22 cellular contexts compared by ENCODE assay signal in the genomic region with DNA sequence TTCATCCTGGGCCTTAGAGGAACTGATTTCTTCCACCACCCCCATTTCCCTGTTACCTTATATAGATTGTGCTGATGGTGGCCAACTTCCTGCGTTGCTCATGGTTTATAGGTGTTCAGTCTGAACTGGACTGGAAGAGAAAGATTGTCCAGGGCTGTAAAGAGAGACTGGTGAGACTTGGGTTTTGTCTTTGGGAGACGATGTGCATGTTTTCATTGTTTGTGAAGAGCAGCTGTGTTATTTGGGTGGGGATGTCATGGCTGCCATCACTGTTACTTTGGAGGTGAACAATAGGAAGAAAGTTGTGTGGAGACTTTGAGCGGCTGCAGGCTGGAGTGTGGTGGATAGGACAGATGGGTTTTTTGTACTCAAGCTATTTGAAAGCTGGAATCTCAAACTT. TPM values are rescaled to one million over a fixed set of nuclear protein-coding genes. Genes with fewer than 3 reads are reported as not detected.
DNase-seq lines count a peak whose midpoint lies in the region; ATAC-seq, FAIRE-seq and TF ChIP-seq lines count a peak whose summit lies in the region.
"Had no signal": no experiment of that assay in that cellular context is flagged by ENCODE, and none has a peak within 500 bp of the region (broad histone marks: within the 10 kb centered on the region; RNA-seq: fewer than 3 reads in every experiment).

No MANE protein-coding gene starts in this region.

- H3K4me1 Mint-ChIP-seq in GM23338 (peaks cover 10% of the 10 kb centered on the region), neural crest cell (peaks cover 3% of the 10 kb centered on the region)
- no peaks in the 10 kb centered on the region for H3K4me1 Mint-ChIP-seq in CD4-positive, alpha-beta T cell (ENCODE audit: low read depth)
- H3K4me1 Mint-ChIP-seq: B cell had no signal

- H3K9ac ChIP-seq in HepG2 (ENCODE audit: insufficient read depth, low read depth, low read length) = no peak overlapping the region
- H3K9ac ChIP-seq: BLaER1 had no signal

- peaks cover 65% of the 10 kb centered on the region for H3K4me1 ChIP-seq in HepG2 (ENCODE audit: insufficient read depth, low read length)
- H3K4me1 ChIP-seq in right lobe of liver = peaks cover 0 to 29% (median 9%) of the 10 kb centered on the region in 4 donors
- peaks cover 3% of the 10 kb centered on the region; the same call in 1 of the 2 replicates for H3K4me1 ChIP-seq in GM23338 (ENCODE audit: insufficient read depth)
- peaks cover 4% of the 10 kb centered on the region for H3K4me1 ChIP-seq in OCI-LY7 (ENCODE audit: insufficient read depth, low read length, poor library complexity, severe bottlenecking)
- no peaks in the 10 kb centered on the region for H3K4me1 ChIP-seq in thyroid gland
- H3K4me1 ChIP-seq: Caco-2, HAP-1 had no signal

- 0 out of 2 replicates have a peak, but pooled peaks cover 8% of the 10 kb centered on the region for H3F3A ChIP-seq in GM23338 (replicated peaks; ENCODE audit: low read depth)

- POLR2A ChIA-PET in HepG2 (lab: Yijun Ruan, JAX) = interaction anchor here (2.8 to 4.0 kb wide), 3 partner anchors 10 to 18 kb away, joined by 18 to 36 read pairs (median 29); a partner anchor contains a TSS
- POLR2A ChIA-PET in OCI-LY7 (lab: Charles Lee) = interaction anchor here (0.8 to 1.6 kb wide), 3 partner anchors 10 to 85 kb away, joined by 3 to 4 read pairs (median 3); no protein-coding TSS in a partner anchor
- POLR2A ChIA-PET in CD4-positive, alpha-beta T cell (lab: Charles Lee) = no interaction called here

- no peak for TF ChIP-seq POLR2A in HepG2 (IDR thresholded peaks at IDR 0.05; ENCODE audit: insufficient read depth in 1 of 2, low read depth in 2 of 2, low read length in 2 of 2)
- TF ChIP-seq POLR2A in right lobe of liver (IDR thresholded peaks at IDR 0.05) = no peak
- TF ChIP-seq POLR2A in thyroid gland (IDR thresholded peaks at IDR 0.05) = no peak

- H3K4me2 ChIP-seq in HepG2 (ENCODE audit: low read depth, low read length) (no peak overlapping the region), GM23338 (no peak overlapping the region), OCI-LY7 (ENCODE audit: low read length) (no peak overlapping the region)

- H3K36me3 ChIP-seq in HepG2 (replicated peaks in 1 of 2; ENCODE audit: control insufficient read depth in 1 of 2, insufficient read depth in 2 of 2, low read length in 2 of 2) (no peaks in the 10 kb centered on the region), right lobe of liver (no peaks in the 10 kb centered on the region), GM23338 (ENCODE audit: insufficient read depth) (no peaks in the 10 kb centered on the region), OCI-LY7 (ENCODE audit: insufficient read depth, low read length) (no peaks in the 10 kb centered on the region), thyroid gland (no peaks in the 10 kb centered on the region)
- H3K36me3 ChIP-seq: BLaER1, HAP-1 had no signal

- no peaks in the 10 kb centered on the region for H3K9me3 ChIP-seq in HepG2 (ENCODE audit: low read length)
- no peaks in the 10 kb centered on the region for H3K9me3 ChIP-seq in right lobe of liver
- no peaks in the 10 kb centered on the region for H3K9me3 ChIP-seq in OCI-LY7 (ENCODE audit: low read length)
- H3K9me3 ChIP-seq in thyroid gland = no peaks in the 10 kb centered on the region
- no peaks in the 10 kb centered on the region for H3K9me3 ChIP-seq in CD4-positive, alpha-beta T cell (ENCODE audit: control insufficient read depth, low read length)
- H3K9me3 ChIP-seq: Caco-2, HAP-1 had no signal

- DNase-seq in HepG2 (ENCODE audit: low spot score) = no peak
- DNase-seq in right lobe of liver = no peak
- DNase-seq in GM23338 (ENCODE audit: low spot score) = no peak
- no peak for DNase-seq in OCI-LY7 (ENCODE audit: low spot score)
- DNase-seq in neural crest cell (ENCODE audit: low read depth, low spot score) = no peak
- DNase-seq in thyroid gland = no peak
- no peak for DNase-seq in left lobe of liver (ENCODE audit: low spot score)
- no peak for DNase-seq in CD4-positive, alpha-beta T cell
- DNase-seq: Caco-2; CD8-positive, alpha-beta T cell; DMS153; DND-41; GOT3 had no signal

- H4K20me1 ChIP-seq in HepG2 (ENCODE audit: insufficient read depth, low read length) = no peaks in the 10 kb centered on the region
- H4K20me1 ChIP-seq in GM23338 (replicated peaks; ENCODE audit: insufficient read depth) = no peaks in the 10 kb centered on the region
- no peaks in the 10 kb centered on the region for H4K20me1 ChIP-seq in OCI-LY7 (ENCODE audit: insufficient read depth, low read length)
- H4K20me1 ChIP-seq: BLaER1 had no signal

- H3K27ac Mint-ChIP-seq in GM23338 = no peak overlapping the region
- H3K27ac Mint-ChIP-seq in neural crest cell (ENCODE audit: unreplicated experiment) = peak overlapping the region; percentile 53
- no peak overlapping the region for H3K27ac Mint-ChIP-seq in CD4-positive, alpha-beta T cell
- H3K27ac Mint-ChIP-seq: B cell; CD14-positive monocyte; CD8-positive, alpha-beta T cell had no signal

- H3K9me3 Mint-ChIP-seq in GM23338 (no peaks in the 10 kb centered on the region; the same call in 1 of the 3 replicates), neural crest cell (no peaks in the 10 kb centered on the region)
- no peaks in the 10 kb centered on the region for H3K9me3 Mint-ChIP-seq in CD4-positive, alpha-beta T cell
- H3K9me3 Mint-ChIP-seq: CD8-positive, alpha-beta T cell had no signal

- H3K27me3 ChIP-seq in HepG2 (ENCODE audit: control insufficient read depth in 1 of 2, insufficient read depth in 2 of 2, low read length in 2 of 2) (no peaks in the 10 kb centered on the region), right lobe of liver (no peaks in the 10 kb centered on the region), GM23338 (ENCODE audit: insufficient read depth) (peaks cover 8% of the 10 kb centered on the region; the same call in 1 of the 2 replicates), thyroid gland (no peaks in the 10 kb centered on the region)
- H3K27me3 ChIP-seq in CD4-positive, alpha-beta T cell (ENCODE audit: control insufficient read depth, insufficient read depth, low read length) = peaks cover 3% of the 10 kb centered on the region
- H3K27me3 ChIP-seq: BLaER1 had no signal

- ATAC-seq in HepG2 = no peak
- ATAC-seq in right lobe of liver = no peak
- ATAC-seq in GM23338 = no peak
- ATAC-seq in left lobe of liver = no peak
- ATAC-seq in CD4-positive, alpha-beta T cell (ENCODE audit: poor library complexity) = no peak
- ATAC-seq: CD8-positive, alpha-beta T cell had no signal

- no peak for TF ChIP-seq RAD21 in HepG2 (CRISPR knock-in tag; IDR thresholded peaks at IDR 0.05)

- no peaks in the 10 kb centered on the region for H3K9me2 ChIP-seq in GM23338 (ENCODE audit: insufficient read depth)
- H3K9me2 ChIP-seq in OCI-LY7 (ENCODE audit: insufficient read depth, low read length) = no peaks in the 10 kb centered on the region

- in situ Hi-C loops in HepG2 (cut with HindIII; ENCODE audit: extremely low pct_ligation_motif_present, low pct_unique_long_range_greater_than_20kb) = no loop called here

- TF ChIP-seq CTCF in HepG2 (CRISPR knock-in tag; IDR thresholded peaks at IDR 0.05) (no peak), right lobe of liver (IDR thresholded peaks at IDR 0.05) (no peak), GM23338 (conservative IDR thresholded peaks at IDR 0.05; ENCODE audit: low read depth in 2 of 2) (no peak), OCI-LY7 (conservative IDR thresholded peaks at IDR 0.05; ENCODE audit: low read length) (no peak), neural crest cell (conservative IDR thresholded peaks at IDR 0.05) (no peak), thyroid gland (IDR thresholded peaks at IDR 0.05) (no peak)
- no peak for TF ChIP-seq CTCF in CD4-positive, alpha-beta T cell (IDR thresholded peaks at IDR 0.05)

- no peaks in the 10 kb centered on the region for H3K79me2 ChIP-seq in HepG2 (ENCODE audit: insufficient read depth, low read length)
- no peaks in the 10 kb centered on the region for H3K79me2 ChIP-seq in GM23338 (replicated peaks; ENCODE audit: insufficient read depth)
- H3K79me2 ChIP-seq in OCI-LY7 (ENCODE audit: insufficient read depth, low read depth, low read length) = no peaks in the 10 kb centered on the region

- FAIRE-seq in HepG2 (lab: Jason Lieb, UNC) = no peak
- FAIRE-seq: A204.1, G401.6, GM19239, H54 had no signal

- H3K36me3 Mint-ChIP-seq in GM23338 (ENCODE audit: low read depth) (no peaks in the 10 kb centered on the region; the same call in 2 of the 3 replicates), neural crest cell (ENCODE audit: low read depth) (no peaks in the 10 kb centered on the region)
- no peaks in the 10 kb centered on the region for H3K36me3 Mint-ChIP-seq in CD4-positive, alpha-beta T cell (ENCODE audit: low read depth)
- H3K36me3 Mint-ChIP-seq: CD14-positive monocyte; CD8-positive, alpha-beta T cell had no signal

- CTCF ChIA-PET in HepG2 (lab: Yijun Ruan, JAX; ENCODE audit: low intra/inter-chr PET ratio, low total read pairs) = no interaction called here
- CTCF ChIA-PET in OCI-LY7 (lab: Charles Lee; ENCODE audit: unreplicated experiment) = interaction anchor here (1.2 kb wide), 1 partner anchor 122 kb away, joined by 6 read pairs; no protein-coding TSS in a partner anchor
- CTCF ChIA-PET in CD4-positive, alpha-beta T cell (lab: Charles Lee) = interaction anchor here (3.6 kb wide), 1 partner anchor 85 kb away, joined by 21 read pairs; no protein-coding TSS in a partner anchor

- TF ChIP-seq EP300 in HepG2 (IDR thresholded peaks at IDR 0.05; ENCODE audit: low read depth in 2 of 2, low read length in 2 of 2) (no peak), HepG2 (CRISPR knock-in tag; IDR thresholded peaks at IDR 0.05; ENCODE audit: borderline replicate concordance) (no peak)

- H2AFZ ChIP-seq in HepG2 (ENCODE audit: low read length) (no peak overlapping the region), GM23338 (peak overlapping the region; percentile 0; the same call in 1 of the 2 replicates), OCI-LY7 (ENCODE audit: low read length) (0 out of 2 replicates have a peak overlapping the region, but pooled peaks have one; percentile 35)

- no peak overlapping the region for H3K27ac ChIP-seq in HepG2 (ENCODE audit: extremely low read length, insufficient read depth, low read length)
- no peak overlapping the region for H3K27ac ChIP-seq in right lobe of liver
- no peak overlapping the region for H3K27ac ChIP-seq in GM23338 (ENCODE audit: low read depth)
- H3K27ac ChIP-seq in OCI-LY7 (ENCODE audit: low read depth, low read length, poor library complexity, severe bottlenecking) = no peak overlapping the region
- H3K27ac ChIP-seq in thyroid gland = no peak overlapping the region
- H3K27ac ChIP-seq in CD4-positive, alpha-beta T cell (ENCODE audit: low read depth, low read length) = no peak overlapping the region
- H3K27ac ChIP-seq: 22Rv1, BLaER1 had no signal

- intact Hi-C loops in HepG2 (cut with micrococcal nuclease; ENCODE audit: unreplicated experiment) (no loop called here), right lobe of liver (cut with DNase I) (loop anchor here in 1 of 2 donors (10.0 kb wide), 1 partner anchor 84 kb away; no protein-coding TSS in a partner anchor), OCI-LY7 (cut with micrococcal nuclease; ENCODE audit: unreplicated experiment) (no loop called here), thyroid gland (cut with DNase I) (loop anchor here (2.0 to 5.0 kb wide), 2 partner anchors 124 to 241 kb away; no protein-coding TSS in a partner anchor)
- intact Hi-C loops in CD4-positive, alpha-beta T cell (cut with DNase I, micrococcal nuclease) = no loop called here

- H3K4me3 ChIP-seq in HepG2 (replicated peaks in 1 of 3; ENCODE audit: insufficient read depth in 1 of 3, low read depth in 2 of 3, low read length in 3 of 3) (no peak overlapping the region), right lobe of liver (no peak overlapping the region), GM23338 (no peak overlapping the region), OCI-LY7 (ENCODE audit: low read depth, low read length, poor library complexity, severe bottlenecking) (no peak overlapping the region), thyroid gland (replicated peaks in 1 of 3) (no peak overlapping the region)
- H3K4me3 ChIP-seq: BLaER1, HAP-1 had no signal

- H3K27me3 Mint-ChIP-seq in GM23338 (ENCODE audit: insufficient read depth, low read depth, poor library complexity) (peaks cover 11% of the 10 kb centered on the region), neural crest cell (ENCODE audit: low read depth) (no peaks in the 10 kb centered on the region)
- H3K27me3 Mint-ChIP-seq in CD4-positive, alpha-beta T cell = peaks cover 4% of the 10 kb centered on the region

- H3K4me3 Mint-ChIP-seq in GM23338 = no peak overlapping the region
- no peak overlapping the region for H3K4me3 Mint-ChIP-seq in neural crest cell
- H3K4me3 Mint-ChIP-seq in CD4-positive, alpha-beta T cell = no peak overlapping the region
- H3K4me3 Mint-ChIP-seq: B cell; CD14-positive monocyte; CD8-positive, alpha-beta T cell had no signal

- BruUV-seq in HepG2 (replicated peaks; lab: Mats Ljungman, UMichigan) (no TSS peak), OCI-LY7 (replicated peaks; lab: Mats Ljungman, UMichigan) (no TSS peak)

- 85% methylated on average over 3 of the region's 3 CpGs for whole genome bisulfite sequencing in HepG2 (ENCODE audit: low lambda C conversion rate)
- WGBS in right lobe of liver (ENCODE audit: insufficient coverage, low coverage, low lambda C conversion rate, missing lambda C conversion rate) = 80% methylated on average over 2 of the region's 3 CpGs
- WGBS in thyroid gland, 2 donors = 89 to 90% methylated on average over 3 of the region's 3 CpGs

RNA-seq across cellular contexts. Expression of a gene that starts 15.6 kb away (rescaled TPM):
- total RNA-seq in HepG2 (2016; rRNA removed; fragmentation: Illumina TruSeq; extraction: Trizol) (214 and 289 TPM in 2 replicates), right lobe of liver (100 to 1,000 TPM; 102 to 298 (median 180) TPM), OCI-LY7 (2022) (37.5 and 38.1 TPM in 2 replicates), neural crest cell (32.0 and 32.6 TPM in 2 replicates), thyroid gland (100 to 1,000 TPM in 2 of 4 donors, 10 to 100 TPM in 2; 69.1 to 128 (median 103) TPM), left lobe of liver (120 TPM)
- total RNA-seq in HepG2 (2016; cell fraction: cytosol; rRNA removed; fragmentation: Illumina TruSeq; extraction: Trizol; ENCODE audit: low read depth) = 81.3 and 95.3 TPM in 2 replicates
- total RNA-seq in HepG2 (2016; cell fraction: insoluble cytoplasmic fraction; rRNA removed; fragmentation: Illumina TruSeq; extraction: Trizol) = 218 and 286 TPM in 2 replicates
- total RNA-seq in HepG2 (2016; cell fraction: membrane; rRNA removed; fragmentation: Illumina TruSeq; extraction: Trizol) = 145 and 164 TPM in 2 replicates
- total RNA-seq in HepG2 (2016; cell fraction: nucleus; rRNA removed; fragmentation: Illumina TruSeq; extraction: Trizol) = 93.1 and 102 TPM in 2 replicates
- polyA plus RNA-seq in HepG2 (2011; rRNA removed) (168 and 189 TPM in 2 replicates), GM23338 (2016; fragmentation: Nextera tagmentation; extraction: Ambion mirVana) (39.4 and 41.9 TPM in 2 replicates)
- polyA plus RNA-seq in HepG2 (2011; cell fraction: cytosol; rRNA removed) = 191 and 239 TPM in 2 replicates
- 59.3 and 82.2 TPM in 2 replicates for polyA plus RNA-seq in HepG2 (2011; cell fraction: nucleus; rRNA removed)
- 136 and 137 TPM in 2 replicates for polyA plus RNA-seq in HepG2 (2012)
- polyA plus RNA-seq in HepG2 (2016; cell fraction: cytosol; fragmentation: Illumina TruSeq; extraction: Trizol; ENCODE audit: low read depth) = 98.8 and 128 TPM in 2 replicates
- polyA plus RNA-seq in HepG2 (2016; cell fraction: insoluble cytoplasmic fraction; fragmentation: Illumina TruSeq; extraction: Trizol; ENCODE audit: low read depth) = 328 and 353 TPM in 2 replicates
- 150 and 186 TPM in 2 replicates for polyA plus RNA-seq in HepG2 (2016; cell fraction: membrane; fragmentation: Illumina TruSeq; extraction: Trizol; ENCODE audit: low read depth)
- polyA plus RNA-seq in HepG2 (2016; cell fraction: nucleus; fragmentation: Illumina TruSeq; extraction: Trizol; ENCODE audit: insufficient read depth, low read depth) = 207 and 211 TPM in 2 replicates
- 5.6 and 40.9 TPM in 2 replicates for polyA minus RNA-seq in HepG2 (2011; rRNA and poly(A)+ RNA removed; ENCODE audit: low replicate concordance)
- 51.6 and 57.8 TPM in 2 replicates for polyA minus RNA-seq in HepG2 (2011; cell fraction: cytosol; rRNA and poly(A)+ RNA removed)
- polyA minus RNA-seq in HepG2 (2011; cell fraction: nucleus; rRNA and poly(A)+ RNA removed) = 27.4 and 41.9 TPM in 2 replicates
- 15.5 and 23.4 TPM in 2 replicates for total RNA-seq in GM23338 (2014; rRNA removed; shearing (Covaris generic))
- 36.1 and 38.9 TPM in 2 replicates for total RNA-seq in OCI-LY7 (2014; rRNA removed; shearing (Covaris generic))
- 10 to 100 TPM; 17.4 to 19.3 TPM for total RNA-seq in CD4-positive, alpha-beta T cell

RNA-seq across cellular contexts. Expression of a gene that starts 56.0 kb away (rescaled TPM):
- total RNA-seq in HepG2 (2016; rRNA removed; fragmentation: Illumina TruSeq; extraction: Trizol) = 90.7 and 115 TPM in 2 replicates
- total RNA-seq in HepG2 (2016; cell fraction: cytosol; rRNA removed; fragmentation: Illumina TruSeq; extraction: Trizol; ENCODE audit: low read depth) = 57.6 and 70.5 TPM in 2 replicates
- total RNA-seq in HepG2 (2016; cell fraction: insoluble cytoplasmic fraction; rRNA removed; fragmentation: Illumina TruSeq; extraction: Trizol) = 91.5 and 114 TPM in 2 replicates
- total RNA-seq in HepG2 (2016; cell fraction: membrane; rRNA removed; fragmentation: Illumina TruSeq; extraction: Trizol) = 89.7 and 105 TPM in 2 replicates
- 87.1 and 96.7 TPM in 2 replicates for total RNA-seq in HepG2 (2016; cell fraction: nucleus; rRNA removed; fragmentation: Illumina TruSeq; extraction: Trizol)
- polyA plus RNA-seq in HepG2 (2011; rRNA removed) = 127 and 147 TPM in 2 replicates
- polyA plus RNA-seq in HepG2 (2011; cell fraction: cytosol; rRNA removed) = 78.9 and 125 TPM in 2 replicates
- 56.7 and 94.6 TPM in 2 replicates for polyA plus RNA-seq in HepG2 (2011; cell fraction: nucleus; rRNA removed)
- polyA plus RNA-seq in HepG2 (2012) = 100 and 109 TPM in 2 replicates
- 67.5 and 94.2 TPM in 2 replicates for polyA plus RNA-seq in HepG2 (2016; cell fraction: cytosol; fragmentation: Illumina TruSeq; extraction: Trizol; ENCODE audit: low read depth)
- polyA plus RNA-seq in HepG2 (2016; cell fraction: insoluble cytoplasmic fraction; fragmentation: Illumina TruSeq; extraction: Trizol; ENCODE audit: low read depth) = 112 and 116 TPM in 2 replicates
- polyA plus RNA-seq in HepG2 (2016; cell fraction: membrane; fragmentation: Illumina TruSeq; extraction: Trizol; ENCODE audit: low read depth) = 96.5 and 108 TPM in 2 replicates
- 168 and 175 TPM in 2 replicates for polyA plus RNA-seq in HepG2 (2016; cell fraction: nucleus; fragmentation: Illumina TruSeq; extraction: Trizol; ENCODE audit: insufficient read depth, low read depth)
- 13.9 and 35.5 TPM in 2 replicates for polyA minus RNA-seq in HepG2 (2011; rRNA and poly(A)+ RNA removed; ENCODE audit: low replicate concordance)
- 26.1 and 26.7 TPM in 2 replicates for polyA minus RNA-seq in HepG2 (2011; cell fraction: cytosol; rRNA and poly(A)+ RNA removed)
- 65.1 and 95.4 TPM in 2 replicates for polyA minus RNA-seq in HepG2 (2011; cell fraction: nucleus; rRNA and poly(A)+ RNA removed)
- 10 to 100 TPM in 5 of 6 experiments, 1 to 10 TPM in 1; 6.7 to 14.0 (median 12.8) TPM for total RNA-seq in right lobe of liver
- 74.7 and 110 TPM in 2 replicates for total RNA-seq in GM23338 (2014; rRNA removed; shearing (Covaris generic))
- polyA plus RNA-seq in GM23338 (2016; fragmentation: Nextera tagmentation; extraction: Ambion mirVana) = 120 and 135 TPM in 2 replicates
- 40.2 and 43.4 TPM in 2 replicates for total RNA-seq in OCI-LY7 (2014; rRNA removed; shearing (Covaris generic))
- 63.9 and 67.9 TPM in 2 replicates for total RNA-seq in OCI-LY7 (2022)
- total RNA-seq in neural crest cell = 30.4 and 32.6 TPM in 2 replicates
- 10 to 100 TPM; 36.8 to 53.5 (median 48.4) TPM for total RNA-seq in thyroid gland
- 8.8 TPM for total RNA-seq in left lobe of liver
- total RNA-seq in CD4-positive, alpha-beta T cell = 10 to 100 TPM; 10.4 to 12.5 TPM
